Comparison of ENCODE assay signal across 28 cellular contexts in the genomic region with DNA sequence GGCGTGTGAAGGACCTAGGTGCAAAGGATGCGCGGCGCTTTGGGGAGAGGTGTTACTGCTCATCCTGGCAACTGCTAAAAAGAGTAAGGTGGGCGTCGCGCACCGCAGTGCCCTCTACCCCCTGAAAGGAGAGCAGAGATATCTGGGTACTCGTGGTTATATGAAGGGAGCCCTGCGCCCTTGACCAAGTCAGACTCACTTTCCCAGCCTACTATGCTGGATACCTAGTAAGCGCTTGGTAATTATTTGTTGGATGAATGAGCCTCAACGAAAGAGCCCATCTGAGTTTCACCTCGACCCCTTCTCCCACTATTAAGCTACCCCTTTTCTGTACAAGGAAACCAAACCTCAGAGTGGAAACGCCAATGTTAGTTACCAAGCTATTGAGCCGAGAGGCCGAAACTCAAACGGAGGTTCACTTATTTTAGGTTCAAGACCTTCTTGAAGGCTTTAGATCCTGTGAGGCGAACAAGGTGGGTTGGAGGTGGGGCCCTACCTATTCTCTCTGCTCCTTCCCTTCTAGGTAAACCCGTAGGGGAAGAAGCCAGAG. TPM values are rescaled to one million over a fixed set of nuclear protein-coding genes. Genes with fewer than 3 reads are reported as not detected.
DNase-seq lines count a peak whose midpoint lies in the region; ATAC-seq and TF ChIP-seq lines count a peak whose summit lies in the region.
"Had no signal": no experiment of that assay in that cellular context is flagged by ENCODE, and none has a peak within 500 bp of the region (broad histone marks: within the 10 kb centered on the region; RNA-seq: fewer than 3 reads in every experiment).

No MANE protein-coding gene starts in this region.

- CTCF ChIA-PET in T-cell (lab: Charles Lee): no interaction called here

- H3K27me3 ChIP-seq in cardiac muscle cell (peaks cover 100% of the 10 kb centered on the region), SJCRH30 (no peaks in the 10 kb centered on the region), iPS-15b (ENCODE audit: control insufficient read depth, insufficient read depth, low read length) (peaks cover 99% of the 10 kb centered on the region), thoracic aorta (replicated peaks; ENCODE audit: insufficient read depth) (peaks cover 28% of the 10 kb centered on the region)

- TF ChIP-seq CTCF in cardiac muscle cell (IDR thresholded peaks at IDR 0.05; ENCODE audit: low read depth, low read length) (no peak), thoracic aorta (IDR thresholded peaks at IDR 0.05) (no peak)

- H3K36me3 Mint-ChIP-seq in T-cell: no peaks in the 10 kb centered on the region

- H3K9ac ChIP-seq in iPS-15b (ENCODE audit: low read depth, low read length): no peak overlapping the region
- H3K9ac ChIP-seq: KMS-11 had no signal

- peak overlapping the region; percentile 17 for H3K4me3 ChIP-seq in cardiac muscle cell
- peak overlapping the region; percentile 50 for H3K4me3 ChIP-seq in SJCRH30
- peak overlapping the region; percentile 43 for H3K4me3 ChIP-seq in iPS-15b (ENCODE audit: low read depth, low read length)
- H3K4me3 ChIP-seq in thoracic aorta: peak overlapping the region; percentile 55
- H3K4me3 ChIP-seq: skin epidermis had no signal

- intact Hi-C loops in left cardiac atrium (cut with DNase I): no loop called here

- H3K27ac ChIP-seq in cardiac muscle cell: no peak overlapping the region
- peak overlapping the region; percentile 47 for H3K27ac ChIP-seq in SJCRH30
- H3K27ac ChIP-seq in thoracic aorta: no peak overlapping the region
- H3K27ac ChIP-seq: KMS-11, skin epidermis, upper lobe of left lung had no signal

- H3K9me3 ChIP-seq in cardiac muscle cell (ENCODE audit: low read depth): no peaks in the 10 kb centered on the region
- no peaks in the 10 kb centered on the region for H3K9me3 ChIP-seq in SJCRH30 (replicated peaks)
- no peaks in the 10 kb centered on the region for H3K9me3 ChIP-seq in iPS-15b (ENCODE audit: control insufficient read depth, insufficient read depth, low read length)
- H3K9me3 ChIP-seq in thoracic aorta: no peaks in the 10 kb centered on the region
- H3K9me3 ChIP-seq: upper lobe of left lung had no signal

- ATAC-seq in left cardiac atrium (no peak), thoracic aorta (ENCODE audit: insufficient number of reproducible peaks, low FRiP score, low read depth) (no peak), HG03135 (IDR thresholded peaks at IDR 0.05; ENCODE audit: unreplicated experiment) (no peak), HG02588 (IDR thresholded peaks at IDR 0.05; ENCODE audit: unreplicated experiment) (no peak), T-cell (replicated peaks in 1 of 4) (no peak)
- ATAC-seq: activated CD8-positive, alpha-beta T cell treated with anti-CD3 and anti-CD28 coated beads, Interleukin-2, amount 10 ng/mL, durations not matched to agents 7 days and 5 days; esophagus mucosa had no signal

- H3K4me1 ChIP-seq in cardiac muscle cell (ENCODE audit: low read depth) (peaks cover 6% of the 10 kb centered on the region), SJCRH30 (peaks cover 4% of the 10 kb centered on the region; the same call in 1 of the 2 replicates), iPS-15b (ENCODE audit: control insufficient read depth, insufficient read depth, low read length) (peaks cover 10% of the 10 kb centered on the region), thoracic aorta (ENCODE audit: control insufficient read depth in 1 of 2, low read depth in 2 of 2) (peaks cover 16 to 36% of the 10 kb centered on the region in 2 donors)

- H3K9me3 Mint-ChIP-seq in T-cell: no peaks in the 10 kb centered on the region

- H3K36me3 ChIP-seq in cardiac muscle cell (no peaks in the 10 kb centered on the region), SJCRH30 (no peaks in the 10 kb centered on the region), iPS-15b (ENCODE audit: control insufficient read depth, insufficient read depth, low read length) (no peaks in the 10 kb centered on the region), thoracic aorta (no peaks in the 10 kb centered on the region)
- H3K36me3 ChIP-seq: upper lobe of left lung had no signal

- POLR2A ChIA-PET in T-cell (lab: Charles Lee): no interaction called here

- H3K27ac Mint-ChIP-seq in T-cell: no peak overlapping the region
- H3K27ac Mint-ChIP-seq: activated CD8-positive, alpha-beta T cell treated with anti-CD3 and anti-CD28 coated beads, Interleukin-2, amount 10 ng/mL, durations not matched to agents 7 days and 5 days had no signal

- peaks cover 86 to 94% of the 10 kb centered on the region in 2 donors for H3K27me3 Mint-ChIP-seq in T-cell

- H3K4me3 Mint-ChIP-seq in T-cell: peak overlapping the region in 1 of 3 donors; percentile 71
- H3K4me3 Mint-ChIP-seq: activated CD8-positive, alpha-beta T cell treated with anti-CD3 and anti-CD28 coated beads, Interleukin-2, amount 10 ng/mL, durations not matched to agents 7 days and 5 days had no signal

- H3K4me1 Mint-ChIP-seq in T-cell: peaks cover 25 to 39% (median 39%) of the 10 kb centered on the region in 3 donors

- DNase-seq in cardiac muscle cell (ENCODE audit: low read depth in 1 of 2, low spot score in 1 of 2): no peak
- DNase-seq in left cardiac atrium: no peak
- no peak for DNase-seq in SJCRH30
- no peak for DNase-seq in thoracic aorta (ENCODE audit: low spot score)
- no peak for DNase-seq in T-cell
- DNase-seq: activated CD4-positive, alpha-beta T cell treated with anti-CD3 and anti-CD28 coated beads for 1 hour; activated CD8-positive, alpha-beta T cell treated with anti-CD3 and anti-CD28 coated beads, Interleukin-2, amount 10 ng/mL, durations not matched to agents 7 days and 5 days; activated gamma-delta T cell treated with Interleukin-2 at 50 U/mL for 16 hours; activated T-cell treated with anti-CD3 and anti-CD28 coated beads, Interleukin-2, amount 50 U/mL, for 1 hour; AML-193; DMS79; effector CD8-positive, alpha-beta T cell; foreskin melanocyte; hippocampal formation; MV-4-11; NCI-H510A treated with DMSO at 0.1 percent for 48 hours; occipital lobe; SHP77; stimulated activated CD4-positive, alpha-beta T cell treated with anti-CD3 and anti-CD28 coated beads, Interleukin-1b, Interleukin-23, amount 100 ng/mL, for 48 hours had no signal

RNA-seq across cellular contexts. Expression of a gene that starts 8.0 kb away (rescaled TPM):
- total RNA-seq in cardiac muscle cell (0.12 and 0.14 TPM in 2 replicates), left cardiac atrium (10 to 100 TPM in 1 of 2 donors, 1 to 10 TPM in 1; 6.1 to 11.3 TPM), thoracic aorta (1 to 10 TPM; 5.0 to 6.5 TPM), T-cell (not detected)
- not detected in 2 replicates for polyA plus RNA-seq in cardiac muscle cell
- total RNA-seq in SJCRH30 (2014; rRNA removed; shearing (Covaris generic)): 6.1 and 6.3 TPM in 2 replicates
- total RNA-seq: activated CD8-positive, alpha-beta T cell treated with anti-CD3 and anti-CD28 coated beads, Interleukin-2, amount 10 ng/mL, durations not matched to agents 7 days and 5 days; chondrocyte; HT-29 had no signal

RNA-seq across cellular contexts. Expression of a gene that starts 43.9 kb away (rescaled TPM):
- total RNA-seq in cardiac muscle cell (5.4 and 5.6 TPM in 2 replicates), left cardiac atrium (10 to 100 TPM; 30.3 to 32.5 TPM), thoracic aorta (10 to 100 TPM in 1 of 2 donors, 1 to 10 TPM in 1; 7.3 to 10.5 TPM), T-cell (10 to 100 TPM; 15.8 to 19.9 (median 17.5) TPM)
- polyA plus RNA-seq in cardiac muscle cell: 16.7 and 28.2 TPM in 2 replicates
- 23.9 and 29.4 TPM in 2 replicates for total RNA-seq in SJCRH30 (2014; rRNA removed; shearing (Covaris generic))

RNA-seq across cellular contexts. Expression of a gene that starts 43.9 kb away (rescaled TPM):
- total RNA-seq in cardiac muscle cell (41.0 and 44.4 TPM in 2 replicates), left cardiac atrium (10 to 100 TPM; 32.1 to 32.9 TPM), thoracic aorta (10 to 100 TPM; 16.9 to 36.8 TPM), T-cell (10 to 100 TPM; 27.7 to 34.1 (median 29.1) TPM)
- 45.3 and 45.5 TPM in 2 replicates for polyA plus RNA-seq in cardiac muscle cell
- 68.0 and 72.0 TPM in 2 replicates for total RNA-seq in SJCRH30 (2014; rRNA removed; shearing (Covaris generic))
